Comparison of ENCODE assay signal across 26 cellular contexts in genomic region chr1:151067185-151067584, GRCh38. TPM values are rescaled to one million over a fixed set of nuclear protein-coding genes. Genes with fewer than 3 reads are reported as not detected.
DNase-seq lines count a peak whose midpoint lies in the region; ATAC-seq and TF ChIP-seq lines count a peak whose summit lies in the region.
"Had no signal": no experiment of that assay in that cellular context is flagged by ENCODE, and none has a peak within 500 bp of the region (broad histone marks: within the 10 kb centered on the region; RNA-seq: fewer than 3 reads in every experiment).

No MANE protein-coding gene starts in this region.

- H3K36me3 Mint-ChIP-seq in T-helper 2 cell treated with Interferon-gamma antibody and Interleukin-4, amounts not matched to agents 5 μg/mL and 100 μg/mL, for 36 hours (ENCODE audit: low read depth): peaks cover 12% of the 10 kb centered on the region
- H3K36me3 Mint-ChIP-seq in HFFc6 (ENCODE audit: low read depth) (peaks cover 15% of the 10 kb centered on the region), endodermal cell (ENCODE audit: low read depth) (peaks cover 27% of the 10 kb centered on the region)

- TF ChIP-seq POLR2A in prostate gland (IDR thresholded peaks at IDR 0.05): no peak

- no peak overlapping the region for H3K27ac ChIP-seq in endodermal cell (ENCODE audit: low read depth, low read length)
- H3K27ac ChIP-seq in coronary artery: no peak overlapping the region
- H3K27ac ChIP-seq in prostate gland: no peak overlapping the region
- H3K27ac ChIP-seq: 22Rv1, GM23248, neutrophil, Peyer's patch, right lobe of liver had no signal

- H3K9ac ChIP-seq in endodermal cell (ENCODE audit: extremely low read depth, low read length, poor library complexity, severe bottlenecking): no peak overlapping the region
- H3K9ac ChIP-seq: GM23248 had no signal

- peaks cover 15% of the 10 kb centered on the region for H3K4me1 Mint-ChIP-seq in T-helper 2 cell treated with Interferon-gamma antibody and Interleukin-4, amounts not matched to agents 5 μg/mL and 100 μg/mL, for 36 hours (ENCODE audit: low read depth)
- H3K4me1 Mint-ChIP-seq in HFFc6 (ENCODE audit: low read depth) (peaks cover 23% of the 10 kb centered on the region), endodermal cell (peaks cover 16% of the 10 kb centered on the region)

- 92 to 94% methylated on average over 2 to 4 of the region's 4 CpGs for WGBS in endodermal cell (ENCODE audit: insufficient coverage in 1 of 2, insufficient read length in 1 of 2), 2 experiments
- WGBS in prostate gland: 84% methylated on average over 4 of the region's 4 CpGs

- intact Hi-C loops in sciatic nerve (cut with DNase I): no loop called here
- intact Hi-C loops in prostate gland (cut with DNase I): loop anchor here (5.0 kb wide), 1 partner anchor 80 kb away; the partner anchor contains the start of gene SEMA6C

- DNase-seq in T-helper 2 cell treated with Interferon-gamma antibody and Interleukin-4, amounts not matched to agents 5 μg/mL and 100 μg/mL, for 36 hours (ENCODE audit: low spot score): no peak
- DNase-seq in T-helper 2 cell: no peak
- no peak for DNase-seq in HFFc6
- no peak for DNase-seq in endodermal cell
- peak; percentile 33 for DNase-seq in sciatic nerve (ENCODE audit: low spot score)
- no peak for DNase-seq in coronary artery (ENCODE audit: low spot score)
- DNase-seq in prostate gland (ENCODE audit: low spot score): no peak
- DNase-seq: activated CD4-positive, alpha-beta T cell treated with anti-CD3 and anti-CD28 coated beads for 4 hours; activated gamma-delta T cell; CD4-positive, alpha-beta memory T cell; cerebellar nuclear complex; GM23248; NCI-H1694; NCI-H446 treated with DMSO at 0.1 percent for 48 hours; NCI-H774; right lobe of liver; SHP77; stimulated activated CD4-positive, alpha-beta T cell treated with anti-CD3 and anti-CD28 coated beads, Interleukin-4, amount 100 ng/mL, for 1 hour; T-helper 9 cell; trophoblast cell had no signal

- TF ChIP-seq CTCF in HFFc6 (IDR thresholded peaks at IDR 0.05) (no peak), endodermal cell (conservative IDR thresholded peaks at IDR 0.05) (no peak), coronary artery (IDR thresholded peaks at IDR 0.05) (no peak), prostate gland (IDR thresholded peaks at IDR 0.05) (no peak)

- ATAC-seq in sciatic nerve (no peak), GM19397 (IDR thresholded peaks at IDR 0.05; ENCODE audit: unreplicated experiment) (no peak)
- ATAC-seq: gastrocnemius medialis, right lobe of liver had no signal

- H3K4me3 ChIP-seq in endodermal cell (ENCODE audit: low read length) (no peak overlapping the region), coronary artery (no peak overlapping the region), prostate gland (no peak overlapping the region)
- H3K4me3 ChIP-seq: gastrocnemius medialis, GM23248, lung, Peyer's patch, right lobe of liver had no signal

- no peaks in the 10 kb centered on the region for H3K27me3 Mint-ChIP-seq in T-helper 2 cell treated with Interferon-gamma antibody and Interleukin-4, amounts not matched to agents 5 μg/mL and 100 μg/mL, for 36 hours (ENCODE audit: low read depth)
- H3K27me3 Mint-ChIP-seq in HFFc6 (ENCODE audit: insufficient read depth) (peaks cover 3% of the 10 kb centered on the region), endodermal cell (ENCODE audit: insufficient read depth) (no peaks in the 10 kb centered on the region)
- H3K27me3 Mint-ChIP-seq: CD4-positive, alpha-beta memory T cell had no signal

- H3K36me3 ChIP-seq in endodermal cell (ENCODE audit: control insufficient read depth, insufficient read depth, low read length): peaks cover 53% of the 10 kb centered on the region
- no peaks in the 10 kb centered on the region for H3K36me3 ChIP-seq in prostate gland
- H3K36me3 ChIP-seq: gastrocnemius medialis, neutrophil, Peyer's patch, right lobe of liver had no signal

- no peaks in the 10 kb centered on the region for H3K27me3 ChIP-seq in endodermal cell (ENCODE audit: control insufficient read depth, insufficient read depth, low read length, poor library complexity, severe bottlenecking)
- H3K27me3 ChIP-seq in prostate gland (replicated peaks; ENCODE audit: insufficient read depth): no peaks in the 10 kb centered on the region
- H3K27me3 ChIP-seq: gastrocnemius medialis, neutrophil, Peyer's patch, right lobe of liver had no signal

- no peaks in the 10 kb centered on the region for H3K9me3 ChIP-seq in endodermal cell (ENCODE audit: control insufficient read depth, low read length)
- H3K9me3 ChIP-seq in prostate gland: no peaks in the 10 kb centered on the region
- H3K9me3 ChIP-seq: gastrocnemius medialis, neutrophil, Peyer's patch, right lobe of liver had no signal

- no peak overlapping the region for H3K4me3 Mint-ChIP-seq in T-helper 2 cell treated with Interferon-gamma antibody and Interleukin-4, amounts not matched to agents 5 μg/mL and 100 μg/mL, for 36 hours
- H3K4me3 Mint-ChIP-seq in HFFc6: no peak overlapping the region
- no peak overlapping the region for H3K4me3 Mint-ChIP-seq in endodermal cell

- peak overlapping the region; percentile 11 for H3K27ac Mint-ChIP-seq in T-helper 2 cell treated with Interferon-gamma antibody and Interleukin-4, amounts not matched to agents 5 μg/mL and 100 μg/mL, for 36 hours
- peak overlapping the region; percentile 40 for H3K27ac Mint-ChIP-seq in HFFc6
- peak overlapping the region; percentile 1 for H3K27ac Mint-ChIP-seq in endodermal cell

- no peaks in the 10 kb centered on the region for H3K9me3 Mint-ChIP-seq in T-helper 2 cell treated with Interferon-gamma antibody and Interleukin-4, amounts not matched to agents 5 μg/mL and 100 μg/mL, for 36 hours
- no peaks in the 10 kb centered on the region for H3K9me3 Mint-ChIP-seq in HFFc6
- no peaks in the 10 kb centered on the region for H3K9me3 Mint-ChIP-seq in endodermal cell
- H3K9me3 Mint-ChIP-seq: CD4-positive, alpha-beta memory T cell had no signal

- no peaks in the 10 kb centered on the region for H3K4me1 ChIP-seq in endodermal cell (ENCODE audit: control insufficient read depth, insufficient read depth, low read length)
- H3K4me1 ChIP-seq in prostate gland (replicated peaks): peaks cover 2% of the 10 kb centered on the region

RNA-seq across cellular contexts. Expression of gene GABPB2, which starts 3.4 kb away (rescaled TPM):
- 10 to 100 TPM; 10.6 to 12.2 (median 11.5) TPM for total RNA-seq in HFFc6 (2021; fragmentation: NEBNext Ultra II Directional; extraction: Animal tissue kit (Norgen Biotek cat#: 25700))
- total RNA-seq in endodermal cell (1 to 10 TPM; 7.5 to 7.7 TPM), sciatic nerve (31.7 TPM), prostate gland (10 to 100 TPM; 14.7 to 23.5 TPM)
- 3.3 TPM for polyA plus RNA-seq in endodermal cell (2013, experiment 1 of 2)
- polyA plus RNA-seq in endodermal cell (2013, experiment 2 of 2): 3.0 TPM

RNA-seq across cellular contexts. Expression of gene MLLT11, which starts 7.0 kb away (rescaled TPM):
- total RNA-seq in HFFc6 (2021; fragmentation: NEBNext Ultra II Directional; extraction: Animal tissue kit (Norgen Biotek cat#: 25700)): 10 to 100 TPM in 4 of 6 experiments, 1 to 10 TPM in 2; 9.3 to 11.7 (median 10.8) TPM
- total RNA-seq in endodermal cell: 10 to 100 TPM; 16.5 to 19.2 TPM
- 121 TPM for polyA plus RNA-seq in endodermal cell (2013, experiment 1 of 2)
- polyA plus RNA-seq in endodermal cell (2013, experiment 2 of 2): 122 TPM
- 2.5 TPM for total RNA-seq in sciatic nerve
- total RNA-seq in prostate gland: 1 to 10 TPM in 1 of 2 donors, under 1 TPM in 1; 0.64 to 1.9 TPM

RNA-seq across cellular contexts. Expression of gene CDC42SE1, which starts 7.8 kb away (rescaled TPM):
- total RNA-seq in HFFc6 (2021; fragmentation: NEBNext Ultra II Directional; extraction: Animal tissue kit (Norgen Biotek cat#: 25700)): 10 to 100 TPM; 63.2 to 75.1 (median 68.3) TPM
- total RNA-seq in endodermal cell: 10 to 100 TPM; 69.8 to 74.5 TPM
- polyA plus RNA-seq in endodermal cell (2013, experiment 1 of 2): 70.5 TPM
- polyA plus RNA-seq in endodermal cell (2013, experiment 2 of 2): 65.0 TPM
- total RNA-seq in sciatic nerve: 106 TPM
- 10 to 100 TPM; 66.6 to 67.4 TPM for total RNA-seq in prostate gland

RNA-seq across cellular contexts. Expression of gene C1orf56, which starts 19.6 kb away (rescaled TPM):
- 1 to 10 TPM; 3.0 to 6.6 (median 4.6) TPM for total RNA-seq in HFFc6 (2021; fragmentation: NEBNext Ultra II Directional; extraction: Animal tissue kit (Norgen Biotek cat#: 25700))
- total RNA-seq in endodermal cell (1 to 10 TPM; 4.7 to 6.6 TPM), sciatic nerve (5.6 TPM), prostate gland (10 to 100 TPM; 17.3 to 17.7 TPM)
- polyA plus RNA-seq in endodermal cell (2013, experiment 1 of 2): 4.9 TPM
- 6.3 TPM for polyA plus RNA-seq in endodermal cell (2013, experiment 2 of 2)

RNA-seq across cellular contexts. Expression of gene BNIPL, which starts 30.8 kb away (rescaled TPM):
- under 1 TPM in 5 of 6 experiments, not detected in 1; 0.06 to 0.31 (median 0.12) TPM for total RNA-seq in HFFc6 (2021; fragmentation: NEBNext Ultra II Directional; extraction: Animal tissue kit (Norgen Biotek cat#: 25700))
- 1 to 10 TPM; 1.6 to 2.9 TPM for total RNA-seq in endodermal cell
- polyA plus RNA-seq in endodermal cell (2013, experiment 1 of 2): 0.46 TPM
- 0.87 TPM for polyA plus RNA-seq in endodermal cell (2013, experiment 2 of 2)
- 0.22 TPM for total RNA-seq in sciatic nerve
- total RNA-seq in prostate gland: 10 to 100 TPM; 13.2 to 14.8 TPM
- total RNA-seq: GM23248 had no signal
- polyA plus RNA-seq: CD4-positive, alpha-beta memory T cell had no signal
